ENCODE assay signal across 1 cellular context in genomic region chr6:11270030-11271027, GRCh38.
TF ChIP-seq lines count a peak whose summit lies in the region.

No MANE protein-coding gene starts in this region.

TF ChIP-seq in H1, 55 proteins besides CTCF, POLR2A, EP300 and RAD21 (continued from another document):
- TF ChIP-seq MAX (IDR thresholded peaks at IDR 0.05) = no peak
